Comparison of ENCODE assay signal across 1 cellular context in the genomic region with DNA sequence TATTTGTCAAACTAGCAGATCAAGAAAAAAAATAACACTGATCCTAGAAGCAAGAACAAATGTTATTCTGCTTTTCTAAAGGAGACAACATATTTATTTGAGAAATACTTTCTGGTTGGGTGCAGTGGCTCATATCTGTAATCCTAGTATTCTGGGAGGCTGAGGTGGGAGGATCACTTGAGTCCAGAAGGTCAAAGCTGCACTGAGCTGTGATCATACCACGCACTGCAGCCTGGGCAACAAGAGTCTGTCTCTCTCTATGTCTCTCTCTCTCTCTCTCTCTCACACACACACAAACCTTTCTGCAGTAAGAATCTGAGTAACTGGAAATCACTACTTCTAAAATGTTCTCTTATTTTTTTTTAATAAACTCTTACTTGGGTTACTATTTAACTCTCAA.
A peak's percentile ranks its signal among the peaks of the same experiment; 100 is the strongest.
TF ChIP-seq lines count a peak whose summit lies in the region.

No MANE protein-coding gene starts in this region.

TF ChIP-seq in HepG2, 621 proteins besides CTCF, POLR2A, EP300 and RAD21:
- TF ChIP-seq GLI4 (CRISPR knock-in tag; IDR thresholded peaks at IDR 0.05; ENCODE audit: borderline replicate concordance) (no peak), CBX5 (CRISPR knock-in tag; IDR thresholded peaks at IDR 0.05; ENCODE audit: borderline replicate concordance) (no peak)
- TF ChIP-seq, protein P1, sequence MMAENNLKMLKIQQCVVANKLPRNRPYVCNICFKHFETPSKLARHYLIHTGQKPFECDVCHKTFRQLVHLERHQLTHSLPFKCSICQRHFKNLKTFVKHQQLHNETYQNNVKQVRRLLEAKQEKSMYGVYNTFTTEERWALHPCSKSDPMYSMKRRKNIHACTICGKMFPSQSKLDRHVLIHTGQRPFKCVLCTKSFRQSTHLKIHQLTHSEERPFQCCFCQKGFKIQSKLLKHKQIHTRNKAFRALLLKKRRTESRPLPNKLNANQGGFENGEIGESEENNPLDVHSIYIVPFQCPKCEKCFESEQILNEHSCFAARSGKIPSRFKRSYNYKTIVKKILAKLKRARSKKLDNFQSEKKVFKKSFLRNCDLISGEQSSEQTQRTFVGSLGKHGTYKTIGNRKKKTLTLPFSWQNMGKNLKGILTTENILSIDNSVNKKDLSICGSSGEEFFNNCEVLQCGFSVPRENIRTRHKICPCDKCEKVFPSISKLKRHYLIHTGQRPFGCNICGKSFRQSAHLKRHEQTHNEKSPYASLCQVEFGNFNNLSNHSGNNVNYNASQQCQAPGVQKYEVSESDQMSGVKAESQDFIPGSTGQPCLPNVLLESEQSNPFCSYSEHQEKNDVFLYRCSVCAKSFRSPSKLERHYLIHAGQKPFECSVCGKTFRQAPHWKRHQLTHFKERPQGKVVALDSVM (CRISPR knock-in tag; IDR thresholded peaks at IDR 0.05): peak; percentile 93
